In genomic region chrX:120365320-120365719, GRCh38 we compare ENCODE assay signal across 8 cellular contexts. TPM values are rescaled to one million over a fixed set of nuclear protein-coding genes. Genes with fewer than 3 reads are reported as not detected.
DNase-seq lines count a peak whose midpoint lies in the region; ATAC-seq and TF ChIP-seq lines count a peak whose summit lies in the region.

No MANE protein-coding gene starts in this region.

- no peak overlapping the region for H3K4me3 Mint-ChIP-seq in activated T-cell treated with anti-CD3 and anti-CD28 coated beads, Interleukin-2, amount 50 U/mL, for 72 hours

- no peaks in the 10 kb centered on the region for H3K27me3 ChIP-seq in left ventricle myocardium inferior (ENCODE audit: low read depth)

- no peak overlapping the region for H3K27ac Mint-ChIP-seq in activated T-cell treated with anti-CD3 and anti-CD28 coated beads, Interleukin-2, amount 50 U/mL, for 72 hours

- no peaks in the 10 kb centered on the region for H3K36me3 Mint-ChIP-seq in activated T-cell treated with anti-CD3 and anti-CD28 coated beads, Interleukin-2, amount 50 U/mL, for 72 hours (ENCODE audit: insufficient read depth in 2 of 2)

- H3K9me3 ChIP-seq in left ventricle myocardium inferior (replicated peaks), result no peaks in the 10 kb centered on the region

- no peaks in the 10 kb centered on the region for H3K4me1 Mint-ChIP-seq in activated T-cell treated with anti-CD3 and anti-CD28 coated beads, Interleukin-2, amount 50 U/mL, for 72 hours (ENCODE audit: low read depth)

- H3K36me3 ChIP-seq in left ventricle myocardium inferior, result no peaks in the 10 kb centered on the region

- peaks cover 15% of the 10 kb centered on the region for H3K4me1 ChIP-seq in left ventricle myocardium inferior

- H3K4me3 ChIP-seq in left ventricle myocardium inferior, result no peak overlapping the region

- no peaks in the 10 kb centered on the region for H3K9me3 Mint-ChIP-seq in activated T-cell treated with anti-CD3 and anti-CD28 coated beads, Interleukin-2, amount 50 U/mL, for 72 hours

- peak; percentile 69 for ATAC-seq in GM21390 (IDR thresholded peaks at IDR 0.05; ENCODE audit: unreplicated experiment)
- ATAC-seq in activated T-cell treated with anti-CD3 and anti-CD28 coated beads, Interleukin-2, amount 50 U/mL, for 72 hours (replicated peaks in 1 of 2), result peak in 1 of 2 donors; percentile 49

- H3K27ac ChIP-seq in left ventricle myocardium inferior (replicated peaks), result peak overlapping the region; percentile 38

- H3K27me3 Mint-ChIP-seq in activated T-cell treated with anti-CD3 and anti-CD28 coated beads, Interleukin-2, amount 50 U/mL, for 72 hours (ENCODE audit: low read depth), result peaks cover 17% of the 10 kb centered on the region

- peak; percentile 49 for TF ChIP-seq CTCF in left ventricle myocardium inferior (IDR thresholded peaks at IDR 0.05; ENCODE audit: borderline replicate concordance)

- intact Hi-C loops in left ventricle myocardium inferior (cut with micrococcal nuclease), result no loop called here
- intact Hi-C loops in posterior vena cava (cut with DNase I), result no loop called here

- peak; percentile 13 for DNase-seq in COR-L47 (lab: John Stamatoyannopoulos, UW)
- DNase-seq in NCI-H69 (lab: John Stamatoyannopoulos, UW), result peak; percentile 32
- peak; percentile 48 to 51 for DNase-seq in activated T-cell treated with anti-CD3 and anti-CD28 coated beads, Interleukin-2, amount 50 U/mL, for 72 hours
- peak; percentile 37 for DNase-seq in left ventricle myocardium inferior
- DNase-seq in stimulated activated CD4-positive, alpha-beta T cell treated with anti-CD3 and anti-CD28 coated beads, Interleukin-12 subunit alpha, Interleukin-12 subunit beta, amount 100 ng/mL, for 4 hours, result peak; percentile 41
- DNase-seq in posterior vena cava (ENCODE audit: low spot score), result no peak
- no peak for DNase-seq in NOMO-1 treated with dmso at 0.1 percent for 144 hours (lab: John Stamatoyannopoulos, UW; ENCODE audit: unreplicated experiment)

RNA-seq across cellular contexts. Expression of gene ATP1B4, which starts 3.4 kb away (rescaled TPM):
- not detected for total RNA-seq in activated T-cell treated with anti-CD3 and anti-CD28 coated beads, Interleukin-2, amount 50 U/mL, for 72 hours
- total RNA-seq in left ventricle myocardium inferior (1.8 TPM), posterior vena cava (not detected)

RNA-seq across cellular contexts. Expression of gene TMEM255A, which starts 54.1 kb away (rescaled TPM):
- not detected for total RNA-seq in activated T-cell treated with anti-CD3 and anti-CD28 coated beads, Interleukin-2, amount 50 U/mL, for 72 hours
- total RNA-seq in left ventricle myocardium inferior (0.38 TPM), posterior vena cava (1 to 10 TPM; 1.6 to 6.3 TPM)

Comparison
In these comparisons a context has a peak if more than half of its experiments do, and no peak if none do; other contexts are left out.
1. DNase-seq: peak in COR-L47 (single experiment), NCI-H69 (single experiment), activated T-cell treated with anti-CD3 and anti-CD28 coated beads, Interleukin-2, amount 50 U/mL, for 72 hours (2 of 2), left ventricle myocardium inferior (single experiment) and stimulated activated CD4-positive, alpha-beta T cell treated with anti-CD3 and anti-CD28 coated beads, Interleukin-12 subunit alpha, Interleukin-12 subunit beta, amount 100 ng/mL, for 4 hours (single experiment); none in posterior vena cava (single experiment) and NOMO-1 treated with dmso at 0.1 percent for 144 hours (single experiment).